8 cellular contexts compared by ENCODE assay signal in the genomic region with DNA sequence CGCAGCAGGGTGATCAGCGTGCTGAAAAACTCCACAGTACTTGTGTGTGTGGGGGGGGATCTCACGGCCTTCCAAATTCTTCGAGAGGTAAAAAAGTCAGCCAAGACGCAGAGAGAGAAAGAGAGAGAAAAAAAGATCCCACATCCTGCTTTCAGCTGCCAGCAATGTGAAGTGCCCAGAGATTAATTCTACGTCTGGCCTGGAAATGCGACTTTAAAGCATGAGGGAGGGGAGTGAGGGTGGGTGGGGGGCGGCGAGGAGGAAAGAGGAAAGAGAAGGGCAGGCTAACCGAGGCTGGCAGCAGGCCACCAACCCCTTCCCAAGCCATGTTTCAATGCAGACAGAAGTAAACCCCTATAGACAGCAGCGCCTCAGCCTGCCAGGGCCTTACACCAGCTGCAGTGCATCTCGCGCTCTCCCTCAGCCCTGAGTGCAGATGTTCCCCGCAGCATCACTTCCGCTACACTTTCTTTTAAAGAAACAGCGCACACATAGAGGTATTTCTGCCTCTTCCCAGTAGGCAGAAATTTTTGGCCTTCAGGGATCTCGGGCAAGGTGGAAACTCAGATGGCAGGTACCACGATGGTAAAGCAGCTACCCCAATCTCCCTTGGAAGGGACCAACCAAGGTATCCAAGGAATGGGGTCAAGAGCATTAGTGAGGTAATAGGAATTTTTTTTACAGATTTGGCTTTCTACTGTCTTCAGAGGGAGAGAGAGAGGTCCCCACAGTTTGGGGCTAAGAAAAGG.
DNase-seq lines count a peak whose midpoint lies in the region; ATAC-seq and TF ChIP-seq lines count a peak whose summit lies in the region.

No MANE protein-coding gene starts in this region.

- H3K27me3 ChIP-seq in gastrocnemius medialis, result no peaks in the 10 kb centered on the region

- H3K4me1 ChIP-seq in gastrocnemius medialis, result peaks cover 54 to 58% of the 10 kb centered on the region in 2 donors

- no peak overlapping the region for H3K4me3 Mint-ChIP-seq in progenitor cell of endocrine pancreas (ENCODE audit: low read depth)

- peak overlapping the region; percentile 87 to 97 (median 90) for H3K27ac ChIP-seq in gastrocnemius medialis

- intact Hi-C loops in Right ventricle myocardium inferior (cut with DNase I), result loop anchor here (2.0 kb wide), 2 partner anchors 35 to 43 kb away; no protein-coding TSS in a partner anchor
- intact Hi-C loops in gastrocnemius medialis (cut with DNase I; ENCODE audit: low total_unique reads), result loop anchor here (2.0 kb wide), 1 partner anchor 43 kb away; no protein-coding TSS in a partner anchor

- no peaks in the 10 kb centered on the region for H3K36me3 ChIP-seq in gastrocnemius medialis

- peak; percentile 78 for ATAC-seq in Right ventricle myocardium inferior
- peak in 1 of 2 donors; percentile 31 for ATAC-seq in gastrocnemius medialis

- peak overlapping the region; percentile 12 to 33 (median 18) for H3K4me3 ChIP-seq in gastrocnemius medialis

- H3K27me3 Mint-ChIP-seq in progenitor cell of endocrine pancreas, result no peaks in the 10 kb centered on the region

- DNase-seq in GM10248 (ENCODE audit: extremely low spot score) (peak; percentile 83), HEK293T (ENCODE audit: extremely low spot score) (peak; percentile 36), RPMI8226 (peak; percentile 85), Right ventricle myocardium inferior (ENCODE audit: missing footprints) (peak; percentile 89), gastrocnemius medialis (peak; percentile 68 to 74), progenitor cell of endocrine pancreas (ENCODE audit: low spot score, unreplicated experiment) (no peak), KBM-7 (no peak)
- peak; percentile 67 for DNase-seq in activated naive CD4-positive, alpha-beta T cell treated with Interleukin-2 at 50 U/mL for 16 hours

- peaks cover 31% of the 10 kb centered on the region for H3K4me1 Mint-ChIP-seq in progenitor cell of endocrine pancreas (ENCODE audit: low read depth)

- in situ Hi-C loops in gastrocnemius medialis (cut with MboI; ENCODE audit: low sequenced_read_pairs in 4 of 4) (no loop called here), KBM-7 (cut with MboI; ENCODE audit: low pct_unique_long_range_greater_than_20kb, low sequenced_read_pairs) (no loop called here)

- CTCF ChIA-PET in GM10248 (lab: Yijun Ruan, JAX) (interaction anchor here (1.0 to 4.4 kb wide), 4 partner anchors 12 to 69 kb away, joined by 3 to 28 read pairs (median 4); no protein-coding TSS in a partner anchor), HEK293T (lab: Yijun Ruan, JAX) (no interaction called here)

- H3K36me3 Mint-ChIP-seq in progenitor cell of endocrine pancreas (ENCODE audit: insufficient read depth), result peaks cover 9% of the 10 kb centered on the region

- no peaks in the 10 kb centered on the region for H3K9me3 ChIP-seq in gastrocnemius medialis

- no peak overlapping the region for H3K27ac Mint-ChIP-seq in progenitor cell of endocrine pancreas

- TF ChIP-seq POLR2A in gastrocnemius medialis (IDR thresholded peaks at IDR 0.05), result no peak

- POLR2A ChIA-PET in GM10248 (lab: Yijun Ruan, JAX), result interaction anchor here (0.5 kb wide), 1 partner anchor 14 kb away, joined by 3 read pairs; no protein-coding TSS in a partner anchor
- POLR2A ChIA-PET in HEK293T (lab: Yijun Ruan, JAX), result no interaction called here

- TF ChIP-seq CTCF in GM10248 (IDR thresholded peaks at IDR 0.05; ENCODE audit: control extremely low read depth, extremely low read depth, low read depth, missing control alignments) (no peak), gastrocnemius medialis (IDR thresholded peaks at IDR 0.05 in 4 of 5, conservative IDR thresholded peaks at IDR 0.05 in 1 of 5) (no peak), progenitor cell of endocrine pancreas (IDR thresholded peaks at IDR 0.05; ENCODE audit: unreplicated experiment) (no peak)

- no peaks in the 10 kb centered on the region for H3K9me3 Mint-ChIP-seq in progenitor cell of endocrine pancreas (ENCODE audit: low read depth)

TF ChIP-seq in HEK293T, 16 proteins besides CTCF, POLR2A, EP300 and RAD21:
- TF ChIP-seq FOXM1 (IDR thresholded peaks at IDR 0.05; ENCODE audit: borderline replicate concordance), result no peak
- no peak for TF ChIP-seq SP1 (IDR thresholded peaks at IDR 0.05)
- TF ChIP-seq FOXK2 (IDR thresholded peaks at IDR 0.05), result no peak
- TF ChIP-seq ARNT (IDR thresholded peaks at IDR 0.05), result no peak
- TF ChIP-seq SUZ12 (IDR thresholded peaks at IDR 0.05), result no peak
- no peak for TF ChIP-seq FOXA1 (IDR thresholded peaks at IDR 0.05)
- TF ChIP-seq TARDBP (IDR thresholded peaks at IDR 0.05), result no peak
- no peak for TF ChIP-seq BHLHE40 (IDR thresholded peaks at IDR 0.05; ENCODE audit: borderline replicate concordance)

Comparison
In these comparisons a context has a peak if more than half of its experiments do, and no peak if none do; other contexts are left out.
1. DNase-seq: peak in GM10248 (single experiment), HEK293T (single experiment), RPMI8226 (single experiment), activated naive CD4-positive, alpha-beta T cell treated with Interleukin-2 at 50 U/mL for 16 hours (single experiment), Right ventricle myocardium inferior (single experiment) and gastrocnemius medialis (2 of 2); none in progenitor cell of endocrine pancreas (single experiment) and KBM-7 (single experiment).